Comparison of ENCODE assay signal across 18 cellular contexts in genomic region chr7:30546596-30546995, GRCh38. TPM values are rescaled to one million over a fixed set of nuclear protein-coding genes. Genes with fewer than 3 reads are reported as not detected.
DNase-seq lines count a peak whose midpoint lies in the region; ATAC-seq and TF ChIP-seq lines count a peak whose summit lies in the region.
"Had no signal": no experiment of that assay in that cellular context is flagged by ENCODE, and none has a peak within 500 bp of the region (broad histone marks: within the 10 kb centered on the region; RNA-seq: fewer than 3 reads in every experiment).

No MANE protein-coding gene starts in this region.

- H3K27me3 Mint-ChIP-seq in activated T-helper 17 cell treated with anti-CD3 and anti-CD28 coated beads, Interleukin-2, amount 50 U/mL, for 72 hours: no peaks in the 10 kb centered on the region
- H3K27me3 Mint-ChIP-seq in neural progenitor cell (ENCODE audit: insufficient read depth, low read depth): peaks cover 4% of the 10 kb centered on the region
- H3K27me3 Mint-ChIP-seq in activated naive CD4-positive, alpha-beta T cell treated with anti-CD3 and anti-CD28 coated beads, Interleukin-2, amount 10 ng/mL, durations not matched to agents 7 days and 5 days: no peaks in the 10 kb centered on the region
- H3K27me3 Mint-ChIP-seq: B cell; CD4-positive, alpha-beta T cell had no signal

- H3K36me3 ChIP-seq in MM.1S (replicated peaks; ENCODE audit: insufficient read depth, low read length) (no peaks in the 10 kb centered on the region), neural progenitor cell (no peaks in the 10 kb centered on the region), lower lobe of right lung (no peaks in the 10 kb centered on the region)

- H4K20me1 ChIP-seq in MM.1S (ENCODE audit: insufficient read depth, low read length) (no peaks in the 10 kb centered on the region), neural progenitor cell (ENCODE audit: low read depth) (no peaks in the 10 kb centered on the region)
- H4K20me1 ChIP-seq: BLaER1 treated with 17β-estradiol and CSF1 and Interleukin-3, amounts not matched to agents 10 nM and 100 nM had no signal

- peak overlapping the region; percentile 21; the same call in 1 of the 2 replicates for H3K4me3 ChIP-seq in MM.1S (ENCODE audit: low read length)
- H3K4me3 ChIP-seq in neural progenitor cell: no peak overlapping the region
- H3K4me3 ChIP-seq in lower lobe of right lung: no peak overlapping the region
- H3K4me3 ChIP-seq: A549; BLaER1 treated with 17β-estradiol and CSF1 and Interleukin-3, amounts not matched to agents 10 nM and 100 nM had no signal

- H3F3A ChIP-seq in MM.1S (ENCODE audit: insufficient read depth, low read length) (peaks cover 7% of the 10 kb centered on the region; the same call in 1 of the 2 replicates), neural progenitor cell (ENCODE audit: low read depth) (peaks cover 27% of the 10 kb centered on the region)

- H3K9me3 Mint-ChIP-seq in activated T-helper 17 cell treated with anti-CD3 and anti-CD28 coated beads, Interleukin-2, amount 50 U/mL, for 72 hours: no peaks in the 10 kb centered on the region
- H3K9me3 Mint-ChIP-seq in neural progenitor cell: peaks cover 2% of the 10 kb centered on the region
- no peaks in the 10 kb centered on the region for H3K9me3 Mint-ChIP-seq in activated naive CD4-positive, alpha-beta T cell treated with anti-CD3 and anti-CD28 coated beads, Interleukin-2, amount 10 ng/mL, durations not matched to agents 7 days and 5 days
- H3K9me3 Mint-ChIP-seq: CD4-positive, alpha-beta T cell; CD8-positive, alpha-beta T cell had no signal

- ATAC-seq in activated T-helper 17 cell treated with anti-CD3 and anti-CD28 coated beads, Interleukin-2, amount 50 U/mL, for 72 hours (replicated peaks): no peak
- no peak for ATAC-seq in lower lobe of right lung
- no peak for ATAC-seq in HG03045 (IDR thresholded peaks at IDR 0.05; ENCODE audit: unreplicated experiment)
- ATAC-seq: A549; CD8-positive, alpha-beta T cell had no signal

- H3K4me2 ChIP-seq in MM.1S (ENCODE audit: low read depth, low read length) (peak overlapping the region; percentile 62), neural progenitor cell (no peak overlapping the region)
- H3K4me2 ChIP-seq: A549; BLaER1 treated with 17β-estradiol and CSF1 and Interleukin-3, amounts not matched to agents 10 nM and 100 nM had no signal

- peaks cover 29% of the 10 kb centered on the region for H3K36me3 Mint-ChIP-seq in activated T-helper 17 cell treated with anti-CD3 and anti-CD28 coated beads, Interleukin-2, amount 50 U/mL, for 72 hours (ENCODE audit: low read depth)
- H3K36me3 Mint-ChIP-seq in neural progenitor cell: no peaks in the 10 kb centered on the region
- peaks cover 7% of the 10 kb centered on the region for H3K36me3 Mint-ChIP-seq in activated naive CD4-positive, alpha-beta T cell treated with anti-CD3 and anti-CD28 coated beads, Interleukin-2, amount 10 ng/mL, durations not matched to agents 7 days and 5 days

- H3K9me3 ChIP-seq in MM.1S (replicated peaks; ENCODE audit: insufficient read depth, low read length): no peaks in the 10 kb centered on the region
- no peaks in the 10 kb centered on the region for H3K9me3 ChIP-seq in neural progenitor cell (ENCODE audit: low read depth)
- no peaks in the 10 kb centered on the region for H3K9me3 ChIP-seq in lower lobe of right lung
- H3K9me3 ChIP-seq: A549, Caco-2 had no signal

- H3K27ac ChIP-seq in MM.1S (ENCODE audit: low read length) (peak overlapping the region; percentile 92), neural progenitor cell (no peak overlapping the region), lower lobe of right lung (no peak overlapping the region)
- H3K27ac ChIP-seq: 22Rv1; A549; BLaER1 treated with 17β-estradiol and CSF1 and Interleukin-3, amounts not matched to agents 10 nM and 100 nM; C4-2B had no signal

- H3K4me1 Mint-ChIP-seq in activated T-helper 17 cell treated with anti-CD3 and anti-CD28 coated beads, Interleukin-2, amount 50 U/mL, for 72 hours: peaks cover 7% of the 10 kb centered on the region
- H3K4me1 Mint-ChIP-seq in neural progenitor cell: peaks cover 48% of the 10 kb centered on the region
- H3K4me1 Mint-ChIP-seq in activated naive CD4-positive, alpha-beta T cell treated with anti-CD3 and anti-CD28 coated beads, Interleukin-2, amount 10 ng/mL, durations not matched to agents 7 days and 5 days: no peaks in the 10 kb centered on the region

- H2AFZ ChIP-seq in MM.1S (ENCODE audit: low read length): no peak overlapping the region
- no peak overlapping the region for H2AFZ ChIP-seq in neural progenitor cell (replicated peaks)

- DNase-seq in MM.1S (peak; percentile 64), neural progenitor cell (ENCODE audit: low spot score) (no peak), lower lobe of right lung (no peak)
- DNase-seq in activated naive CD4-positive, alpha-beta T cell treated with anti-CD3 and anti-CD28 coated beads, Interleukin-2, amount 10 ng/mL, durations not matched to agents 7 days and 5 days: no peak
- DNase-seq: AML-193; Caco-2; Calu3; CD4-positive, alpha-beta T cell; CD8-positive, alpha-beta T cell; DMS79 treated with DMSO at 0.1 percent for 48 hours; GF-D8 had no signal

- H3K4me3 Mint-ChIP-seq in activated T-helper 17 cell treated with anti-CD3 and anti-CD28 coated beads, Interleukin-2, amount 50 U/mL, for 72 hours: no peak overlapping the region
- no peak overlapping the region for H3K4me3 Mint-ChIP-seq in neural progenitor cell
- no peak overlapping the region for H3K4me3 Mint-ChIP-seq in activated naive CD4-positive, alpha-beta T cell treated with anti-CD3 and anti-CD28 coated beads, Interleukin-2, amount 10 ng/mL, durations not matched to agents 7 days and 5 days
- H3K4me3 Mint-ChIP-seq: B cell; CD4-positive, alpha-beta T cell; CD8-positive, alpha-beta T cell had no signal

- no peaks in the 10 kb centered on the region for H3K79me2 ChIP-seq in MM.1S (ENCODE audit: low read length)
- no peaks in the 10 kb centered on the region for H3K79me2 ChIP-seq in neural progenitor cell (ENCODE audit: low read depth)

- CTCF ChIA-PET in activated naive CD4-positive, alpha-beta T cell treated with anti-CD3 and anti-CD28 coated beads, Interleukin-2, amount 10 ng/mL, durations not matched to agents 7 days and 5 days (lab: Charles Lee): interaction anchor here (1.5 to 8.8 kb wide), 3 partner anchors 10 to 35 kb away, joined by 5 to 83 read pairs (median 6); no protein-coding TSS in a partner anchor

- no peaks in the 10 kb centered on the region for H3K9me2 ChIP-seq in MM.1S (replicated peaks; ENCODE audit: insufficient read depth, low read length)

- intact Hi-C loops in lower lobe of right lung (cut with DNase I): no loop called here

- H3K27ac Mint-ChIP-seq in activated T-helper 17 cell treated with anti-CD3 and anti-CD28 coated beads, Interleukin-2, amount 50 U/mL, for 72 hours: peak overlapping the region; percentile 41
- H3K27ac Mint-ChIP-seq in neural progenitor cell: peak overlapping the region; percentile 59
- no peak overlapping the region for H3K27ac Mint-ChIP-seq in activated naive CD4-positive, alpha-beta T cell treated with anti-CD3 and anti-CD28 coated beads, Interleukin-2, amount 10 ng/mL, durations not matched to agents 7 days and 5 days
- H3K27ac Mint-ChIP-seq: B cell; CD4-positive, alpha-beta T cell; CD8-positive, alpha-beta T cell had no signal

- H3K27me3 ChIP-seq in MM.1S (replicated peaks; ENCODE audit: insufficient read depth, low read length): no peaks in the 10 kb centered on the region
- no peaks in the 10 kb centered on the region for H3K27me3 ChIP-seq in neural progenitor cell
- no peaks in the 10 kb centered on the region for H3K27me3 ChIP-seq in lower lobe of right lung (ENCODE audit: low read depth)
- H3K27me3 ChIP-seq: BLaER1 treated with 17β-estradiol and CSF1 and Interleukin-3, amounts not matched to agents 10 nM and 100 nM had no signal

- H3K4me1 ChIP-seq in MM.1S (ENCODE audit: low read length): peaks cover 22% of the 10 kb centered on the region
- peaks cover 37% of the 10 kb centered on the region for H3K4me1 ChIP-seq in neural progenitor cell
- H3K4me1 ChIP-seq in lower lobe of right lung: peaks cover 25% of the 10 kb centered on the region

- TF ChIP-seq CTCF in MM.1S (IDR thresholded peaks at IDR 0.05; ENCODE audit: low read length) (no peak), neural progenitor cell (IDR thresholded peaks at IDR 0.05) (no peak), lower lobe of right lung (IDR thresholded peaks at IDR 0.05) (no peak)

- peak overlapping the region; percentile 42; the same call in 1 of the 2 replicates for H3K9ac ChIP-seq in MM.1S (ENCODE audit: low read length)
- no peak overlapping the region for H3K9ac ChIP-seq in neural progenitor cell
- H3K9ac ChIP-seq: BLaER1 treated with 17β-estradiol and CSF1 and Interleukin-3, amounts not matched to agents 10 nM and 100 nM had no signal

RNA-seq across cellular contexts. Expression of gene GGCT, which starts 42.0 kb away (rescaled TPM):
- total RNA-seq in activated T-helper 17 cell treated with anti-CD3 and anti-CD28 coated beads, Interleukin-2, amount 50 U/mL, for 72 hours: 10 to 100 TPM; 35.5 to 68.3 TPM
- total RNA-seq in neural progenitor cell (ENCODE audit: low replicate concordance) (97.1 and 160 TPM in 2 replicates), lower lobe of right lung (28.8 TPM)

RNA-seq across cellular contexts. Expression of gene GARS1, which starts 48.1 kb away (rescaled TPM):
- total RNA-seq in activated T-helper 17 cell treated with anti-CD3 and anti-CD28 coated beads, Interleukin-2, amount 50 U/mL, for 72 hours: 100 to 1,000 TPM; 152 to 222 TPM
- total RNA-seq in neural progenitor cell (ENCODE audit: low replicate concordance) (95.9 and 116 TPM in 2 replicates), lower lobe of right lung (67.7 TPM)
